8 cellular contexts compared by ENCODE assay signal in the genomic region with DNA sequence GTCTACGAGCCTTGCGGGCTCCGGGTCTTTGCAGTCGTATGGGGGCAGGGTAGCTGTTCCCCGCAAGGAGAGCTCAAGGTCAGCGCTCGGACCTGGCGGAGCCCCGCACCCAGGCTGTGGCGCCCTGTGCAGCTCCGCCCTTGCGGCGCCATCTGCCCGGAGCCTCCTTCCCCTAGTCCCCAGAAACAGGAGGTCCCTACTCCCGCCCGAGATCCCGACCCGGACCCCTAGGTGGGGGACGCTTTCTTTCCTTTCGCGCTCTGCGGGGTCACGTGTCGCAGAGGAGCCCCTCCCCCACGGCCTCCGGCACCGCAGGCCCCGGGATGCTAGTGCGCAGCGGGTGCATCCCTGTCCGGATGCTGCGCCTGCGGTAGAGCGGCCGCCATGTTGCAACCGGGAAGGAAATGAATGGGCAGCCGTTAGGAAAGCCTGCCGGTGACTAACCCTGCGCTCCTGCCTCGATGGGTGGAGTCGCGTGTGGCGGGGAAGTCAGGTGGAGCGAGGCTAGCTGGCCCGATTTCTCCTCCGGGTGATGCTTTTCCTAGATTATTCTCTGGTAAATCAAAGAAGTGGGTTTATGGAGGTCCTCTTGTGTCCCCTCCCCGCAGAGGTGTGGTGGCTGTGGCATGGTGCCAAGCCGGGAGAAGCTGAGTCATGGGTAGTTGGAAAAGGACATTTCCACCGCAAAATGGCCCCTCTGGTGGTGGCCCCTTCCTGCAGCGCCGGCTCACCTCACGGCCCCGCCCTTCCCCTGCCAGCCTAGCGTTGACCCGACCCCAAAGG. TPM values are rescaled to one million over a fixed set of nuclear protein-coding genes. Genes with fewer than 3 reads are reported as not detected.
A peak's percentile ranks its signal among the peaks of the same experiment; 100 is the strongest.
DNase-seq lines count a peak whose midpoint lies in the region; ATAC-seq and TF ChIP-seq lines count a peak whose summit lies in the region.

No MANE protein-coding gene starts in this region.

- peak overlapping the region; percentile 96 for H3K4me3 Mint-ChIP-seq in activated CD4-positive, alpha-beta memory T cell treated with anti-CD3 and anti-CD28 coated beads for 36 hours

- H3K9me3 ChIP-seq in ES-I3 (ENCODE audit: control insufficient read depth, insufficient read depth, low read length) (no peaks in the 10 kb centered on the region), lung (ENCODE audit: control insufficient read depth in 2 of 2, insufficient read depth in 1 of 2, low read length in 1 of 2) (no peaks in the 10 kb centered on the region)

- H3K36me3 ChIP-seq in ES-I3 (ENCODE audit: insufficient read depth, low read length) (peaks cover 37% of the 10 kb centered on the region), lung (ENCODE audit: control insufficient read depth in 2 of 2, insufficient read depth in 2 of 2, low read length in 2 of 2) (peaks cover 0 to 36% of the 10 kb centered on the region in 2 donors)

- ATAC-seq in HG02798 (IDR thresholded peaks at IDR 0.05; ENCODE audit: poor library complexity, unreplicated experiment) (peak; percentile 11), lung (ENCODE audit: insufficient read depth, low FRiP score) (peak; percentile 37), GM21737 (IDR thresholded peaks at IDR 0.05; ENCODE audit: unreplicated experiment) (no peak)

- peak overlapping the region; percentile 88 for H3K9ac ChIP-seq in ES-I3 (ENCODE audit: low read depth, low read length)

- CTCF ChIA-PET in activated CD4-positive, alpha-beta memory T cell treated with anti-CD3 and anti-CD28 coated beads for 36 hours (lab: Charles Lee), result interaction anchor here (0.7 to 2.9 kb wide), 10 partner anchors 19 to 338 kb away, joined by 3 to 11 read pairs (median 3); a partner anchor contains a TSS

- H3K27ac Mint-ChIP-seq in activated CD4-positive, alpha-beta memory T cell treated with anti-CD3 and anti-CD28 coated beads for 36 hours, result peak overlapping the region; percentile 100

- H3K27ac ChIP-seq in lung (ENCODE audit: low read depth in 1 of 2, low read length in 1 of 2), result peak overlapping the region; percentile 97 to 98

- peaks cover 53% of the 10 kb centered on the region for H3K4me1 Mint-ChIP-seq in activated CD4-positive, alpha-beta memory T cell treated with anti-CD3 and anti-CD28 coated beads for 36 hours (ENCODE audit: low read depth)

- H3K27me3 Mint-ChIP-seq in activated CD4-positive, alpha-beta memory T cell treated with anti-CD3 and anti-CD28 coated beads for 36 hours, result no peaks in the 10 kb centered on the region

- peaks cover 72% of the 10 kb centered on the region for H3K36me3 Mint-ChIP-seq in activated CD4-positive, alpha-beta memory T cell treated with anti-CD3 and anti-CD28 coated beads for 36 hours

- TF ChIP-seq CTCF in lung (IDR thresholded peaks at IDR 0.05; ENCODE audit: control extremely low read depth, extremely low read depth), result no peak

- H3K4me3 ChIP-seq in lung, result peak overlapping the region; percentile 91

- POLR2A ChIA-PET in activated CD4-positive, alpha-beta memory T cell treated with anti-CD3 and anti-CD28 coated beads for 36 hours (lab: Charles Lee), result interaction anchor here (0.7 to 6.3 kb wide), 20 partner anchors 18 to 408 kb away, joined by 3 to 54 read pairs (median 6); a partner anchor contains a TSS

- no peaks in the 10 kb centered on the region for H3K9me3 Mint-ChIP-seq in activated CD4-positive, alpha-beta memory T cell treated with anti-CD3 and anti-CD28 coated beads for 36 hours

- DNase-seq in NCI-H524 treated with DMSO at 0.1 percent for 48 hours (lab: John Stamatoyannopoulos, UW) (peak; percentile 15), ecto neural progenitor cell (ENCODE audit: low spot score) (peak; percentile 87), lung (ENCODE audit: low spot score) (peak; percentile 83)
- DNase-seq in activated CD4-positive, alpha-beta memory T cell treated with anti-CD3 and anti-CD28 coated beads for 36 hours, result peak; percentile 93
- DNase-seq in stimulated activated CD4-positive, alpha-beta T cell treated with anti-CD3 and anti-CD28 coated beads, TNF-alpha, amount 100 ng/mL, for 24 hours (ENCODE audit: low read depth in 3 of 3), result peak in 2 of 3 experiments; percentile 58 to 78

- intact Hi-C loops in activated CD4-positive, alpha-beta memory T cell treated with anti-CD3 and anti-CD28 coated beads for 36 hours (cut with micrococcal nuclease), result loop anchor here (1.0 to 2.0 kb wide), 8 partner anchors 22 to 318 kb away; a partner anchor contains a TSS

- no peaks in the 10 kb centered on the region for H3K27me3 ChIP-seq in lung (ENCODE audit: control insufficient read depth, insufficient read depth)

- H3K4me1 ChIP-seq in ES-I3 (ENCODE audit: insufficient read depth, low read length), result peaks cover 18% of the 10 kb centered on the region
- H3K4me1 ChIP-seq in lung (ENCODE audit: control insufficient read depth in 2 of 2, insufficient read depth in 2 of 2, low read length in 2 of 2), result peaks cover 0 to 26% of the 10 kb centered on the region in 2 donors

- WGBS in lung, 2 donors, result 1% methylated on average over 48 to 55 of the region's 55 CpGs

RNA-seq across cellular contexts. Expression of a gene that starts 0.8 kb away (rescaled TPM):
- total RNA-seq in activated CD4-positive, alpha-beta memory T cell treated with anti-CD3 and anti-CD28 coated beads for 36 hours, result 1,000 to 10,000 TPM; 5,823 to 5,836 TPM
- 1,000 to 10,000 TPM in 1 of 2 donors, 100 to 1,000 TPM in 1; 843 to 1,983 TPM for total RNA-seq in lung
- polyA plus RNA-seq in lung, result 1,000 to 10,000 TPM; 1,405 to 3,540 TPM

RNA-seq across cellular contexts. Expression of a gene that starts 20.7 kb away (rescaled TPM):
- 10 to 100 TPM; 10.9 to 12.4 TPM for total RNA-seq in activated CD4-positive, alpha-beta memory T cell treated with anti-CD3 and anti-CD28 coated beads for 36 hours
- total RNA-seq in lung, result 10 to 100 TPM; 10.0 to 25.1 TPM
- 10 to 100 TPM; 24.4 to 26.7 TPM for polyA plus RNA-seq in lung

RNA-seq across cellular contexts. Expression of a gene that starts 33.0 kb away (rescaled TPM):
- total RNA-seq in activated CD4-positive, alpha-beta memory T cell treated with anti-CD3 and anti-CD28 coated beads for 36 hours, result 10 to 100 TPM; 74.9 to 82.2 TPM
- total RNA-seq in lung, result 10 to 100 TPM in 1 of 2 donors, 1 to 10 TPM in 1; 7.9 to 36.0 TPM
- 10 to 100 TPM; 30.7 to 37.6 TPM for polyA plus RNA-seq in lung

RNA-seq across cellular contexts. Expression of a gene that starts 41.2 kb away (rescaled TPM):
- 100 to 1,000 TPM; 192 to 196 TPM for total RNA-seq in activated CD4-positive, alpha-beta memory T cell treated with anti-CD3 and anti-CD28 coated beads for 36 hours
- total RNA-seq in lung, result 10 to 100 TPM; 19.8 to 30.7 TPM
- 10 to 100 TPM in 1 of 2 donors, 1 to 10 TPM in 1; 5.8 to 11.8 TPM for polyA plus RNA-seq in lung

RNA-seq across cellular contexts. Expression of a gene that starts 42.0 kb away (rescaled TPM):
- total RNA-seq in activated CD4-positive, alpha-beta memory T cell treated with anti-CD3 and anti-CD28 coated beads for 36 hours, result 100 to 1,000 TPM; 289 to 312 TPM
- 100 to 1,000 TPM in 1 of 2 donors, 10 to 100 TPM in 1; 34.5 to 123 TPM for total RNA-seq in lung
- polyA plus RNA-seq in lung, result 100 to 1,000 TPM in 1 of 2 donors, 10 to 100 TPM in 1; 80.4 to 103 TPM

Comparison
In these comparisons a context has a peak if more than half of its experiments do, and no peak if none do; other contexts are left out.
1. DNase-seq: peak in every context shown above with its lines; median percentile 93 in activated CD4-positive, alpha-beta memory T cell treated with anti-CD3 and anti-CD28 coated beads for 36 hours; 87 in ecto neural progenitor cell; 83 in lung; 68 in stimulated activated CD4-positive, alpha-beta T cell treated with anti-CD3 and anti-CD28 coated beads, TNF-alpha, amount 100 ng/mL, for 24 hours; 15 in NCI-H524 treated with DMSO at 0.1 percent for 48 hours.